In genomic region chr13:43044720-43045301, GRCh38 we compare ENCODE assay signal across 12 cellular contexts. TPM values are rescaled to one million over a fixed set of nuclear protein-coding genes. Genes with fewer than 3 reads are reported as not detected.
DNase-seq lines count a peak whose midpoint lies in the region; ATAC-seq, FAIRE-seq and TF ChIP-seq lines count a peak whose summit lies in the region.
"Had no signal": no experiment of that assay in that cellular context is flagged by ENCODE, and none has a peak within 500 bp of the region (broad histone marks: within the 10 kb centered on the region; RNA-seq: fewer than 3 reads in every experiment).

No MANE protein-coding gene starts in this region.

- intact Hi-C loops in activated CD8-positive, alpha-beta T cell treated with anti-CD3 and anti-CD28 coated beads for 36 hours (cut with micrococcal nuclease), result no loop called here

- H3K4me2 ChIP-seq in keratinocyte (ENCODE audit: control insufficient read depth, extremely low read depth, insufficient read depth, low read depth, low read length), result peak overlapping the region; percentile 22
- H3K4me2 ChIP-seq: GM23338 had no signal

- dilution Hi-C loops in keratinocyte (cut with MboI; ENCODE audit: extremely low pct_ligation_motif_present, low sequenced_read_pairs), result no loop called here

- no peaks in the 10 kb centered on the region for H3K9me3 ChIP-seq in keratinocyte (ENCODE audit: control insufficient read depth, low read depth, low read length)

- H4K20me1 ChIP-seq in keratinocyte (ENCODE audit: control insufficient read depth, extremely low read depth, insufficient read depth, low read length), result no peaks in the 10 kb centered on the region

- TF ChIP-seq CTCF in activated CD8-positive, alpha-beta T cell treated with anti-CD3 and anti-CD28 coated beads for 36 hours (IDR thresholded peaks at IDR 0.05), result no peak
- TF ChIP-seq CTCF in keratinocyte (optimal IDR thresholded peaks at IDR 0.05 in 1 of 3, IDR thresholded peaks at IDR 0.05 in 1 of 3, conservative IDR thresholded peaks at IDR 0.05 in 1 of 3; ENCODE audit: extremely low read depth in 1 of 3, insufficient read depth in 2 of 3, low read length in 3 of 3), result no peak

- peak overlapping the region; percentile 50 for H3K27ac Mint-ChIP-seq in activated CD8-positive, alpha-beta T cell treated with anti-CD3 and anti-CD28 coated beads for 36 hours
- H3K27ac Mint-ChIP-seq in activated CD8-positive, alpha-beta T cell treated with anti-CD3 and anti-CD28 coated beads, Interleukin-2, amount 10 ng/mL, durations not matched to agents 7 days and 5 days, result no peak overlapping the region
- H3K27ac Mint-ChIP-seq in stimulated activated naive CD8-positive, alpha-beta T cell treated with anti-CD3 and anti-CD28 coated beads, Interleukin-15, amount 100 ng/mL, for 72 hours, result peak overlapping the region; percentile 39 to 83
- H3K27ac Mint-ChIP-seq: GM23338 had no signal

- peaks cover 51% of the 10 kb centered on the region for H3K79me2 ChIP-seq in keratinocyte (ENCODE audit: control insufficient read depth, insufficient read depth, low read length)

- no peak overlapping the region for H2AFZ ChIP-seq in keratinocyte (ENCODE audit: control insufficient read depth, low read length)
- H2AFZ ChIP-seq: GM23338 had no signal

- no peak overlapping the region for H3K4me3 Mint-ChIP-seq in activated CD8-positive, alpha-beta T cell treated with anti-CD3 and anti-CD28 coated beads for 36 hours
- no peak overlapping the region for H3K4me3 Mint-ChIP-seq in activated CD8-positive, alpha-beta T cell treated with anti-CD3 and anti-CD28 coated beads, Interleukin-2, amount 10 ng/mL, durations not matched to agents 7 days and 5 days
- H3K4me3 Mint-ChIP-seq in stimulated activated naive CD8-positive, alpha-beta T cell treated with anti-CD3 and anti-CD28 coated beads, Interleukin-15, amount 100 ng/mL, for 72 hours, result peak overlapping the region in 1 of 2 donors; percentile 11
- H3K4me3 Mint-ChIP-seq: GM23338 had no signal

- H3K36me3 ChIP-seq in keratinocyte (ENCODE audit: control insufficient read depth in 2 of 2, extremely low read depth in 1 of 2, insufficient read depth in 2 of 2, low read length in 2 of 2), result no peaks in the 10 kb centered on the region

- no peaks in the 10 kb centered on the region for H3K9me3 Mint-ChIP-seq in activated CD8-positive, alpha-beta T cell treated with anti-CD3 and anti-CD28 coated beads for 36 hours
- no peaks in the 10 kb centered on the region for H3K9me3 Mint-ChIP-seq in activated CD8-positive, alpha-beta T cell treated with anti-CD3 and anti-CD28 coated beads, Interleukin-2, amount 10 ng/mL, durations not matched to agents 7 days and 5 days (ENCODE audit: insufficient read depth)
- H3K9me3 Mint-ChIP-seq in stimulated activated naive CD8-positive, alpha-beta T cell treated with anti-CD3 and anti-CD28 coated beads, Interleukin-15, amount 100 ng/mL, for 72 hours, result no peaks in the 10 kb centered on the region
- H3K9me3 Mint-ChIP-seq: GM23338 had no signal

- peaks cover 28% of the 10 kb centered on the region for H3K4me1 ChIP-seq in keratinocyte (ENCODE audit: control insufficient read depth, extremely low read depth, insufficient read depth, low read length)

- no peaks in the 10 kb centered on the region for H3K27me3 Mint-ChIP-seq in activated CD8-positive, alpha-beta T cell treated with anti-CD3 and anti-CD28 coated beads for 36 hours
- no peaks in the 10 kb centered on the region for H3K27me3 Mint-ChIP-seq in activated CD8-positive, alpha-beta T cell treated with anti-CD3 and anti-CD28 coated beads, Interleukin-2, amount 10 ng/mL, durations not matched to agents 7 days and 5 days (ENCODE audit: low read depth)
- H3K27me3 Mint-ChIP-seq in stimulated activated naive CD8-positive, alpha-beta T cell treated with anti-CD3 and anti-CD28 coated beads, Interleukin-15, amount 100 ng/mL, for 72 hours, result no peaks in the 10 kb centered on the region

- DNase-seq in activated CD8-positive, alpha-beta T cell treated with anti-CD3 and anti-CD28 coated beads for 36 hours, result no peak
- DNase-seq in activated CD8-positive, alpha-beta T cell treated with anti-CD3 and anti-CD28 coated beads, Interleukin-2, amount 10 ng/mL, durations not matched to agents 7 days and 5 days, result no peak
- DNase-seq in RPMI8226, result peak; percentile 43
- DNase-seq in keratinocyte (ENCODE audit: low read depth, low spot score), result no peak
- DNase-seq in stimulated activated naive CD8-positive, alpha-beta T cell treated with anti-CD3 and anti-CD28 coated beads, Interleukin-15, amount 100 ng/mL, for 72 hours, result no peak
- DNase-seq in NCI-H2081 (lab: John Stamatoyannopoulos, UW), result no peak
- no peak for DNase-seq in islet precursor cell
- DNase-seq: activated CD4-positive, alpha-beta T cell treated with anti-CD3 and anti-CD28 coated beads for 1 hour; NCI-H1694 treated with DMSO at 0.1 percent for 48 hours; stimulated activated CD4-positive, alpha-beta T cell treated with anti-CD3 and anti-CD28 coated beads, Interleukin-4, amount 100 ng/mL, for 24 hours had no signal

- FAIRE-seq in keratinocyte (lab: Jason Lieb, UNC), result no peak

- no peak overlapping the region for H3K4me3 ChIP-seq in keratinocyte (ENCODE audit: control insufficient read depth in 2 of 3, extremely low read depth in 1 of 3, insufficient read depth in 2 of 3, low read depth in 1 of 3, low read length in 3 of 3)
- H3K4me3 ChIP-seq: GM23338 had no signal

- H3K27me3 ChIP-seq in keratinocyte (ENCODE audit: control insufficient read depth, extremely low read depth, insufficient read depth, low read length), result no peaks in the 10 kb centered on the region

- peak overlapping the region; percentile 63 for H3K27ac ChIP-seq in keratinocyte (ENCODE audit: control insufficient read depth, insufficient read depth, low read length)

- POLR2A ChIA-PET in activated CD8-positive, alpha-beta T cell treated with anti-CD3 and anti-CD28 coated beads for 36 hours (lab: Charles Lee), result interaction anchor here (0.7 kb wide), 1 partner anchor 1655 kb away, joined by 4 read pairs; no protein-coding TSS in a partner anchor
- POLR2A ChIA-PET in activated CD8-positive, alpha-beta T cell treated with anti-CD3 and anti-CD28 coated beads, Interleukin-2, amount 10 ng/mL, durations not matched to agents 7 days and 5 days (lab: Charles Lee), result no interaction called here

- peaks cover 12% of the 10 kb centered on the region for H3K36me3 Mint-ChIP-seq in activated CD8-positive, alpha-beta T cell treated with anti-CD3 and anti-CD28 coated beads for 36 hours (ENCODE audit: low read depth)
- H3K36me3 Mint-ChIP-seq in activated CD8-positive, alpha-beta T cell treated with anti-CD3 and anti-CD28 coated beads, Interleukin-2, amount 10 ng/mL, durations not matched to agents 7 days and 5 days (ENCODE audit: low read depth), result peaks cover 25% of the 10 kb centered on the region

- H3K9ac ChIP-seq in keratinocyte (ENCODE audit: control insufficient read depth, extremely low read depth, insufficient read depth, low read length), result peak overlapping the region; percentile 55

- peaks cover 55% of the 10 kb centered on the region for H3K4me1 Mint-ChIP-seq in activated CD8-positive, alpha-beta T cell treated with anti-CD3 and anti-CD28 coated beads for 36 hours (ENCODE audit: low read depth)
- H3K4me1 Mint-ChIP-seq in activated CD8-positive, alpha-beta T cell treated with anti-CD3 and anti-CD28 coated beads, Interleukin-2, amount 10 ng/mL, durations not matched to agents 7 days and 5 days (ENCODE audit: low read depth), result peaks cover 34% of the 10 kb centered on the region
- peaks cover 69% of the 10 kb centered on the region for H3K4me1 Mint-ChIP-seq in stimulated activated naive CD8-positive, alpha-beta T cell treated with anti-CD3 and anti-CD28 coated beads, Interleukin-15, amount 100 ng/mL, for 72 hours

- no peak for ATAC-seq in activated CD8-positive, alpha-beta T cell treated with anti-CD3 and anti-CD28 coated beads for 36 hours
- no peak for ATAC-seq in activated CD8-positive, alpha-beta T cell treated with anti-CD3 and anti-CD28 coated beads, Interleukin-2, amount 10 ng/mL, durations not matched to agents 7 days and 5 days
- ATAC-seq in stimulated activated naive CD8-positive, alpha-beta T cell treated with anti-CD3 and anti-CD28 coated beads, Interleukin-15, amount 100 ng/mL, for 72 hours, result no peak
- ATAC-seq in GM19397 (IDR thresholded peaks at IDR 0.05; ENCODE audit: unreplicated experiment), result no peak
- ATAC-seq: GM23338 had no signal

- no peaks in the 10 kb centered on the region for H3K9me1 ChIP-seq in keratinocyte (ENCODE audit: control insufficient read depth, extremely low read depth, insufficient read depth, low read length)

- CTCF ChIA-PET in activated CD8-positive, alpha-beta T cell treated with anti-CD3 and anti-CD28 coated beads for 36 hours (lab: Charles Lee), result no interaction called here
- CTCF ChIA-PET in activated CD8-positive, alpha-beta T cell treated with anti-CD3 and anti-CD28 coated beads, Interleukin-2, amount 10 ng/mL, durations not matched to agents 7 days and 5 days (lab: Charles Lee), result no interaction called here

RNA-seq across cellular contexts. Expression of gene DNAJC15, which starts 21.4 kb away (rescaled TPM):
- 10 to 100 TPM in 1 of 2 experiments, 1 to 10 TPM in 1; 8.9 to 10.6 TPM for total RNA-seq in activated CD8-positive, alpha-beta T cell treated with anti-CD3 and anti-CD28 coated beads for 36 hours
- 10 to 100 TPM; 12.3 to 14.2 TPM for total RNA-seq in activated CD8-positive, alpha-beta T cell treated with anti-CD3 and anti-CD28 coated beads, Interleukin-2, amount 10 ng/mL, durations not matched to agents 7 days and 5 days
- polyA plus RNA-seq in keratinocyte, result 38.5 to 43.2 TPM (median 39.6 TPM) in 3 replicates
- polyA plus RNA-seq in keratinocyte (2011; ENCODE audit: low read depth), result 64.8 TPM
- 22.0 and 31.9 TPM in 2 replicates for polyA plus RNA-seq in keratinocyte (2011; cell fraction: cytosol; rRNA removed)
- 13.3 and 14.5 TPM in 2 replicates for polyA plus RNA-seq in keratinocyte (2011; cell fraction: nucleus; rRNA removed)
- 16.7 and 33.0 TPM in 2 replicates for polyA plus RNA-seq in keratinocyte (2012; ENCODE audit: low replicate concordance)
- 19.0 to 25.1 TPM (median 21.8 TPM) in 3 replicates for polyA minus RNA-seq in keratinocyte
- polyA minus RNA-seq in keratinocyte (2011; cell fraction: cytosol; rRNA and poly(A)+ RNA removed), result 28.0 TPM
- 5.3 and 8.4 TPM in 2 replicates for polyA minus RNA-seq in keratinocyte (2011; cell fraction: nucleus; rRNA and poly(A)+ RNA removed)

RNA-seq across cellular contexts. Expression of gene EPSTI1, which starts 52.8 kb away (rescaled TPM):
- 1 to 10 TPM; 8.4 to 9.7 TPM for total RNA-seq in activated CD8-positive, alpha-beta T cell treated with anti-CD3 and anti-CD28 coated beads for 36 hours
- 10 to 100 TPM; 59.0 to 68.1 TPM for total RNA-seq in activated CD8-positive, alpha-beta T cell treated with anti-CD3 and anti-CD28 coated beads, Interleukin-2, amount 10 ng/mL, durations not matched to agents 7 days and 5 days
- 8.7 to 14.7 TPM (median 13.0 TPM) in 3 replicates for polyA plus RNA-seq in keratinocyte
- 12.8 TPM for polyA plus RNA-seq in keratinocyte (2011; ENCODE audit: low read depth)
- 7.6 and 9.5 TPM in 2 replicates for polyA plus RNA-seq in keratinocyte (2011; cell fraction: cytosol; rRNA removed)
- 6.6 and 8.1 TPM in 2 replicates for polyA plus RNA-seq in keratinocyte (2011; cell fraction: nucleus; rRNA removed)
- polyA plus RNA-seq in keratinocyte (2012; ENCODE audit: low replicate concordance), result 1.4 and 14.5 TPM in 2 replicates
- polyA minus RNA-seq in keratinocyte, result 1.5 to 7.6 TPM (median 4.0 TPM) in 3 replicates
- polyA minus RNA-seq in keratinocyte (2011; cell fraction: cytosol; rRNA and poly(A)+ RNA removed), result 15.9 TPM
- polyA minus RNA-seq in keratinocyte (2011; cell fraction: nucleus; rRNA and poly(A)+ RNA removed), result 4.0 and 5.0 TPM in 2 replicates

Comparison
In these comparisons a context has a peak if more than half of its experiments do, and no peak if none do; other contexts are left out.
1. RNA of gene EPSTI1, which starts 52.8 kb away (total RNA-seq): 59.0 to 68.1 TPM in activated CD8-positive, alpha-beta T cell treated with anti-CD3 and anti-CD28 coated beads, Interleukin-2, amount 10 ng/mL, durations not matched to agents 7 days and 5 days; 8.4 to 9.7 TPM in activated CD8-positive, alpha-beta T cell treated with anti-CD3 and anti-CD28 coated beads for 36 hours; every median in the first group is over 4 times any median in the second.